Comparison of ENCODE assay signal across 21 cellular contexts in the genomic region with DNA sequence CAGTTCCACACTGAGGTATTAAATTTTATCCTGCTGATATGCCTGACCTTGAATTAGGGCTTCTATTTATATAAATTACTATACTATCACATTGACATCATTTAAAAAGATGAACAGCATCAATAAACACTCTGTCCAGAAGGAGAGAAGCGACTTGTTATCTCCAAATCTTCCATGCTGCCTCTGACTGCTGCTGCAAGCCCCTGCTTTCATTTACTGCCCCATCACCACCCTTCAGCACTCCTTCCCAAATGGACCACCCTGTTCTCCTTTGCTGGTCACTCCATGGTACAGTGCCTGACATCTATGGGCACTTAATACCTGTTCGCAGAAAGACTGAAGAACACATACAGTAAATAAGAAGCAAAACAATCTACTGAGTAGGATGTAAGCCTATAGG.
"Had no signal": no experiment of that assay in that cellular context is flagged by ENCODE, and none has a peak within 500 bp of the region (broad histone marks: within the 10 kb centered on the region; RNA-seq: fewer than 3 reads in every experiment).

No MANE protein-coding gene starts in this region.

- H3K9me3 ChIP-seq: breast epithelium had no signal

- H3K9me3 Mint-ChIP-seq: activated CD8-positive, alpha-beta T cell treated with anti-CD3 and anti-CD28 coated beads for 36 hours; activated T-cell treated with anti-CD3 and anti-CD28 coated beads, Interleukin-2, amount 50 U/mL, for 72 hours; activated T-helper 2 cell treated with anti-CD3 and anti-CD28 coated beads, Interferon-gamma antibody, Interleukin-2, Interleukin-4, amounts not matched to agents 10 μg/mL and 5 μg/mL and 100 μg/mL, durations not matched to agents 14 hours and 24 hours and 36 hours; T-helper 1 cell treated with Interleukin-12 subunit alpha and Interleukin-12 subunit beta and Interleukin-4 antibody, amounts not matched to agents 30 μg/mL and 1 μg/mL, for 36 hours had no signal

- H3K27me3 ChIP-seq: breast epithelium had no signal

- H3K27ac ChIP-seq: breast epithelium, KMS-11 had no signal

- H3K36me3 ChIP-seq: breast epithelium had no signal

- H3K27me3 Mint-ChIP-seq: activated CD8-positive, alpha-beta T cell treated with anti-CD3 and anti-CD28 coated beads for 36 hours had no signal

- H3K27ac Mint-ChIP-seq: activated CD8-positive, alpha-beta T cell treated with anti-CD3 and anti-CD28 coated beads for 36 hours; activated T-cell treated with anti-CD3 and anti-CD28 coated beads, Interleukin-2, amount 50 U/mL, for 72 hours; activated T-helper 2 cell treated with anti-CD3 and anti-CD28 coated beads, Interferon-gamma antibody, Interleukin-2, Interleukin-4, amounts not matched to agents 10 μg/mL and 5 μg/mL and 100 μg/mL, durations not matched to agents 14 hours and 24 hours and 36 hours; T-helper 1 cell treated with Interleukin-12 subunit alpha and Interleukin-12 subunit beta and Interleukin-4 antibody, amounts not matched to agents 30 μg/mL and 1 μg/mL, for 36 hours had no signal

- DNase-seq: activated CD4-positive, alpha-beta T cell treated with anti-CD3 and anti-CD28 coated beads for 4 hours; activated CD8-positive, alpha-beta memory T cell treated with anti-CD3 and anti-CD28 coated beads, Interleukin-2, amount 50 U/mL, for 4 hours; activated CD8-positive, alpha-beta T cell treated with anti-CD3 and anti-CD28 coated beads for 36 hours; activated gamma-delta T cell treated with Interleukin-2 at 50 U/mL for 16 hours; activated naive CD4-positive, alpha-beta T cell treated with anti-CD3 and anti-CD28 coated beads, Interleukin-2, amount 50 U/mL, for 16 hours; activated T-cell treated with anti-CD3 and anti-CD28 coated beads, Interleukin-2, amount 50 U/mL, for 72 hours; amygdala; caudate nucleus; NCI-H1092; NCI-H1417; NCI-H1694; NCI-H2029; NCI-H510A treated with DMSO at 0.1 percent for 48 hours; NCI-H69; NK-92 treated with Interleukin-12 subunit alpha and Interleukin-12 subunit beta, amount 100 ng/mL, for 24 hours; OCI-M1; RPMI8226 had no signal

- H3K4me3 ChIP-seq: breast epithelium had no signal

- H3K4me3 Mint-ChIP-seq: activated CD8-positive, alpha-beta T cell treated with anti-CD3 and anti-CD28 coated beads for 36 hours; activated T-cell treated with anti-CD3 and anti-CD28 coated beads, Interleukin-2, amount 50 U/mL, for 72 hours; T-helper 1 cell treated with Interleukin-12 subunit alpha and Interleukin-12 subunit beta and Interleukin-4 antibody, amounts not matched to agents 30 μg/mL and 1 μg/mL, for 36 hours had no signal
